1 cellular context compared by ENCODE assay signal in genomic region chr17:40074175-40074512, GRCh38.
TF ChIP-seq lines count a peak whose summit lies in the region.

No MANE protein-coding gene starts in this region.

TF ChIP-seq in A549, 52 proteins besides CTCF, POLR2A, EP300 and RAD21 (continued from another document):
- TF ChIP-seq, protein P1, sequence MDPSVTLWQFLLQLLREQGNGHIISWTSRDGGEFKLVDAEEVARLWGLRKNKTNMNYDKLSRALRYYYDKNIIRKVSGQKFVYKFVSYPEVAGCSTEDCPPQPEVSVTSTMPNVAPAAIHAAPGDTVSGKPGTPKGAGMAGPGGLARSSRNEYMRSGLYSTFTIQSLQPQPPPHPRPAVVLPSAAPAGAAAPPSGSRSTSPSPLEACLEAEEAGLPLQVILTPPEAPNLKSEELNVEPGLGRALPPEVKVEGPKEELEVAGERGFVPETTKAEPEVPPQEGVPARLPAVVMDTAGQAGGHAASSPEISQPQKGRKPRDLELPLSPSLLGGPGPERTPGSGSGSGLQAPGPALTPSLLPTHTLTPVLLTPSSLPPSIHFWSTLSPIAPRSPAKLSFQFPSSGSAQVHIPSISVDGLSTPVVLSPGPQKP (IDR thresholded peaks at IDR 0.05; ENCODE audit: low read depth, low read length): no peak
- no peak for TF ChIP-seq RARB (CRISPR knock-in tag; IDR thresholded peaks at IDR 0.05)
- no peak for TF ChIP-seq ZNF302 (CRISPR knock-in tag; IDR thresholded peaks at IDR 0.05)
- no peak for TF ChIP-seq RFX5 (IDR thresholded peaks at IDR 0.05)
- no peak for TF ChIP-seq HOXB13 (CRISPR knock-in tag; IDR thresholded peaks at IDR 0.05; ENCODE audit: low read depth)
- TF ChIP-seq HDAC2 (IDR thresholded peaks at IDR 0.05): no peak
TF ChIP-seq in A549: peak in this region for 0.
